ENCODE assay signal across 9 cellular contexts in genomic region chr11:20158597-20159257, GRCh38. TPM values are rescaled to one million over a fixed set of nuclear protein-coding genes. Genes with fewer than 3 reads are reported as not detected.
DNase-seq lines count a peak whose midpoint lies in the region; ATAC-seq, FAIRE-seq and TF ChIP-seq lines count a peak whose summit lies in the region.
"Had no signal": no experiment of that assay in that cellular context is flagged by ENCODE, and none has a peak within 500 bp of the region (broad histone marks: within the 10 kb centered on the region; RNA-seq: fewer than 3 reads in every experiment).

No MANE protein-coding gene starts in this region.

- H3K9ac ChIP-seq in HCT116 (ENCODE audit: low read length): no peak overlapping the region

- RAD21 ChIA-PET in HCT116 (lab: Charles Lee; ENCODE audit: low non-redundant PET in 1 of 2, low total read pairs in 2 of 2, uncharacterized antibody in 2 of 2, unreplicated experiment in 2 of 2): no interaction called here

- FAIRE-seq in frontal cortex (lab: Jason Lieb, UNC): no peak

- no peak for TF ChIP-seq CTCF in HCT116 (IDR thresholded peaks at IDR 0.05 in 2 of 3, conservative IDR thresholded peaks at IDR 0.05 in 1 of 3; ENCODE audit: borderline replicate concordance in 1 of 3, insufficient read depth in 1 of 3, low read depth in 2 of 3, low read length in 2 of 3)
- no peak for TF ChIP-seq CTCF in vagina (IDR thresholded peaks at IDR 0.05)

- H3K27me3 ChIP-seq in HCT116 (ENCODE audit: insufficient read depth, low read length) (0 out of 2 replicates have a peak, but pooled peaks cover 3% of the 10 kb centered on the region), vagina (peaks cover 35% of the 10 kb centered on the region)

- no peaks in the 10 kb centered on the region for H4K20me1 ChIP-seq in HCT116 (ENCODE audit: insufficient read depth)

- ATAC-seq in HCT116 (no peak), GM21390 (IDR thresholded peaks at IDR 0.05; ENCODE audit: unreplicated experiment) (no peak)

- H3K4me1 ChIP-seq in HCT116 (ENCODE audit: control insufficient read depth in 1 of 2, insufficient read depth in 2 of 2, low read length in 2 of 2): no peaks in the 10 kb centered on the region
- H3K4me1 ChIP-seq in vagina: peaks cover 24% of the 10 kb centered on the region

- POLR2A ChIA-PET in HCT116 (lab: Charles Lee): no interaction called here

- TF ChIP-seq POLR2A in HCT116 (IDR thresholded peaks at IDR 0.05; ENCODE audit: borderline replicate concordance, extremely low read depth, insufficient read depth, insufficient read length) (no peak), vagina (IDR thresholded peaks at IDR 0.05) (no peak)

- BruUV-seq in HCT116 (replicated peaks; lab: Mats Ljungman, UMichigan): no TSS peak

- no peaks in the 10 kb centered on the region for H3K36me3 ChIP-seq in HCT116 (ENCODE audit: control insufficient read depth in 1 of 2, insufficient read depth in 2 of 2, low read length in 2 of 2)
- H3K36me3 ChIP-seq in vagina: no peaks in the 10 kb centered on the region

- no peaks in the 10 kb centered on the region for H3K9me2 ChIP-seq in HCT116 (ENCODE audit: insufficient read depth)

- no peak overlapping the region for H3K4me2 ChIP-seq in HCT116 (ENCODE audit: low read length)

- H3K9me3 ChIP-seq in HCT116 (ENCODE audit: control insufficient read depth in 1 of 2, insufficient read depth in 1 of 2, low read depth in 1 of 2, low read length in 2 of 2) (no peaks in the 10 kb centered on the region), vagina (no peaks in the 10 kb centered on the region)

- no peak overlapping the region for H3K4me3 ChIP-seq in HCT116 (replicated peaks in 1 of 2; ENCODE audit: low read depth in 1 of 2, low read length in 2 of 2)
- no peak overlapping the region for H3K4me3 ChIP-seq in vagina

- H2AFZ ChIP-seq in HCT116 (ENCODE audit: low read depth, low read length, poor library complexity, severe bottlenecking): no peak overlapping the region

- DNase-seq in HCT116 (ENCODE audit: low read depth, low spot score) (no peak), T1000 (lab: John Stamatoyannopoulos, UW) (peak; percentile 17), frontal cortex (ENCODE audit: low spot score in 2 of 2) (peak; percentile 53 to 65), pons (ENCODE audit: low spot score) (peak; percentile 11), NCI-H82 (lab: John Stamatoyannopoulos, UW) (no peak), vagina (ENCODE audit: extremely low spot score in 2 of 2) (no peak), KG1 (lab: John Stamatoyannopoulos, UW) (no peak)

- intact Hi-C loops in HCT116 (cut with micrococcal nuclease) (no loop called here), vagina (cut with DNase I) (no loop called here)

- no peak overlapping the region for H3K27ac ChIP-seq in HCT116 (ENCODE audit: low read depth, low read length)
- no peak overlapping the region for H3K27ac ChIP-seq in vagina

- no peak for TF ChIP-seq RAD21 in HCT116 (IDR thresholded peaks at IDR 0.05; ENCODE audit: low read depth)

- H3K79me2 ChIP-seq in HCT116 (ENCODE audit: insufficient read depth, low read length): no peaks in the 10 kb centered on the region

- CTCF ChIA-PET in HCT116 (lab: Charles Lee): no interaction called here

TF ChIP-seq in HCT116, 20 proteins besides CTCF, POLR2A, EP300 and RAD21:
- no peak for TF ChIP-seq ELF1 (IDR thresholded peaks at IDR 0.05; ENCODE audit: borderline replicate concordance, low read depth)
- TF ChIP-seq, protein P1, sequence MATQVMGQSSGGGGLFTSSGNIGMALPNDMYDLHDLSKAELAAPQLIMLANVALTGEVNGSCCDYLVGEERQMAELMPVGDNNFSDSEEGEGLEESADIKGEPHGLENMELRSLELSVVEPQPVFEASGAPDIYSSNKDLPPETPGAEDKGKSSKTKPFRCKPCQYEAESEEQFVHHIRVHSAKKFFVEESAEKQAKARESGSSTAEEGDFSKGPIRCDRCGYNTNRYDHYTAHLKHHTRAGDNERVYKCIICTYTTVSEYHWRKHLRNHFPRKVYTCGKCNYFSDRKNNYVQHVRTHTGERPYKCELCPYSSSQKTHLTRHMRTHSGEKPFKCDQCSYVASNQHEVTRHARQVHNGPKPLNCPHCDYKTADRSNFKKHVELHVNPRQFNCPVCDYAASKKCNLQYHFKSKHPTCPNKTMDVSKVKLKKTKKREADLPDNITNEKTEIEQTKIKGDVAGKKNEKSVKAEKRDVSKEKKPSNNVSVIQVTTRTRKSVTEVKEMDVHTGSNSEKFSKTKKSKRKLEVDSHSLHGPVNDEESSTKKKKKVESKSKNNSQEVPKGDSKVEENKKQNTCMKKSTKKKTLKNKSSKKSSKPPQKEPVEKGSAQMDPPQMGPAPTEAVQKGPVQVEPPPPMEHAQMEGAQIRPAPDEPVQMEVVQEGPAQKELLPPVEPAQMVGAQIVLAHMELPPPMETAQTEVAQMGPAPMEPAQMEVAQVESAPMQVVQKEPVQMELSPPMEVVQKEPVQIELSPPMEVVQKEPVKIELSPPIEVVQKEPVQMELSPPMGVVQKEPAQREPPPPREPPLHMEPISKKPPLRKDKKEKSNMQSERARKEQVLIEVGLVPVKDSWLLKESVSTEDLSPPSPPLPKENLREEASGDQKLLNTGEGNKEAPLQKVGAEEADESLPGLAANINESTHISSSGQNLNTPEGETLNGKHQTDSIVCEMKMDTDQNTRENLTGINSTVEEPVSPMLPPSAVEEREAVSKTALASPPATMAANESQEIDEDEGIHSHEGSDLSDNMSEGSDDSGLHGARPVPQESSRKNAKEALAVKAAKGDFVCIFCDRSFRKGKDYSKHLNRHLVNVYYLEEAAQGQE (IDR thresholded peaks at IDR 0.05; ENCODE audit: low read depth): peak; percentile 54

RNA-seq across cellular contexts. Expression of gene DBX1, which starts 1.5 kb away (rescaled TPM):
- total RNA-seq in HCT116 (2021; ENCODE audit: unreplicated experiment): not detected
- polyA plus RNA-seq in HCT116 (2012): not detected in 2 replicates
- not detected for total RNA-seq in frontal cortex
- total RNA-seq in vagina: not detected
- total RNA-seq: kidney epithelial cell had no signal

Comparison
In these comparisons a context has a peak if more than half of its experiments do, and no peak if none do; other contexts are left out.
1. DNase-seq: peak in T1000 (single experiment), frontal cortex (2 of 2) and pons (single experiment); none in HCT116 (single experiment), NCI-H82 (single experiment), vagina (0 of 2) and KG1 (single experiment).